8 cellular contexts compared by ENCODE assay signal in the genomic region with DNA sequence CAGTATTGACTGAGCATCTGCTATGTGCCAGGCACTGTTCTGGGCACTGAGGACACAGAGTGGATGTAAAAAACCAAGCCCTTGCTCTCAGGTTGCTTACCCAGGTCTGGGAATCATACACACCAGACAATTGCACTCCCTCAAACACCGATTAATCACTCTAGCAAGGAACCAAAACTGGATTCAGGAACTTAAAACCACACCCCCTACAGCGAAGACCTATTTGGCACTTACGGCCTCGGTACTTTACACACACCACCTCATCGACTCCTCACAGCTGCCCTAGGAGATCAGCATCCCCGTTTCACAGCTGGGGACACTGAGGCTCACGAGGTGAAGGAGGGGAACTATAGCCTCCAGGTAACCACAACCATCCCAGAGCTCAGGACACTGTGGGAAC. TPM values are rescaled to one million over a fixed set of nuclear protein-coding genes. Genes with fewer than 3 reads are reported as not detected.
DNase-seq lines count a peak whose midpoint lies in the region; ATAC-seq, FAIRE-seq and TF ChIP-seq lines count a peak whose summit lies in the region.

No MANE protein-coding gene starts in this region.

- H3K27ac ChIP-seq in heart right ventricle (peak overlapping the region in 1 of 10 donors; percentile 95), K562 (ENCODE audit: extremely low read depth, low read depth, low read length) (no peak overlapping the region), lower lobe of right lung (peak overlapping the region; percentile 89)

- H3K36me3 Mint-ChIP-seq in type B pancreatic cell, result no peaks in the 10 kb centered on the region

- H3K36me3 ChIP-seq in heart right ventricle, result no peaks in the 10 kb centered on the region
- no peaks in the 10 kb centered on the region for H3K36me3 ChIP-seq in K562 (ENCODE audit: control insufficient read depth, insufficient read depth, low read length)
- no peaks in the 10 kb centered on the region for H3K36me3 ChIP-seq in lower lobe of right lung

- CTCF ChIA-PET in K562 (lab: Yijun Ruan, JAX; ENCODE audit: low intra/inter-chr PET ratio), result interaction anchor here (2.2 kb wide), 1 partner anchor 74 kb away, joined by 16 read pairs; no protein-coding TSS in a partner anchor

- no peak for TF ChIP-seq POLR2A in K562 (conservative IDR thresholded peaks at IDR 0.05)

- FAIRE-seq in K562 (lab: Jason Lieb, UNC), result no peak

- no peaks in the 10 kb centered on the region for H3K9me1 ChIP-seq in K562 (ENCODE audit: control insufficient read depth, insufficient read depth, low read length)

- no peak overlapping the region for H3K4me2 ChIP-seq in K562 (ENCODE audit: insufficient read depth, low read length)

- no peak for TF ChIP-seq RAD21 in K562 (CRISPR knock-in tag; conservative IDR thresholded peaks at IDR 0.05 in 1 of 2, IDR thresholded peaks at IDR 0.05 in 1 of 2)

- intact Hi-C loops in heart right ventricle (cut with DNase I) (loop anchor here in 4 of 10 donors (2.0 to 10.0 kb wide), 3 partner anchors 71 to 284 kb away; no protein-coding TSS in a partner anchor), cardiac septum (cut with DNase I) (loop anchor here (5.0 kb wide), 1 partner anchor 356 kb away; no protein-coding TSS in a partner anchor), K562 (cut with micrococcal nuclease) (loop anchor here (5.0 kb wide), 1 partner anchor 71 kb away; no protein-coding TSS in a partner anchor), lower lobe of right lung (cut with DNase I) (no loop called here)

- DNase-seq in heart right ventricle (no peak), cardiac septum (ENCODE audit: low spot score) (no peak), K562 (ENCODE audit: extremely low read depth in 1 of 4, low spot score in 3 of 4) (no peak), lower lobe of right lung (no peak), type B pancreatic cell (ENCODE audit: extremely low spot score, unreplicated experiment) (no peak), T1000 (lab: John Stamatoyannopoulos, UW) (no peak), mesenteric fat pad (ENCODE audit: low spot score) (no peak)

- no peaks in the 10 kb centered on the region for H3K27me3 ChIP-seq in heart right ventricle
- H3K27me3 ChIP-seq in K562 (ENCODE audit: control insufficient read depth in 2 of 2, insufficient read depth in 2 of 2, low read length in 2 of 2), result peaks cover 30 to 41% of the 10 kb centered on the region in 2 experiments
- no peaks in the 10 kb centered on the region for H3K27me3 ChIP-seq in lower lobe of right lung (ENCODE audit: low read depth)

- peak overlapping the region; percentile 98 for H3K4me3 Mint-ChIP-seq in type B pancreatic cell

- no peaks in the 10 kb centered on the region; the same call in 1 of the 2 replicates for H4K20me1 ChIP-seq in K562 (replicated peaks; ENCODE audit: control insufficient read depth, insufficient read depth, low read length)

- H3K27me3 Mint-ChIP-seq in type B pancreatic cell, result peaks cover 19% of the 10 kb centered on the region

- no peak overlapping the region for H2AFZ ChIP-seq in K562 (ENCODE audit: low read depth, low read length)

- H3K9me3 Mint-ChIP-seq in type B pancreatic cell, result no peaks in the 10 kb centered on the region

- H3K27ac Mint-ChIP-seq in type B pancreatic cell, result peak overlapping the region; percentile 94

- TF ChIP-seq CTCF in heart right ventricle (IDR thresholded peaks at IDR 0.05) (no peak), K562 (IDR thresholded peaks at IDR 0.05 in 2 of 3, conservative IDR thresholded peaks at IDR 0.05 in 1 of 3; ENCODE audit: insufficient read depth in 2 of 3, low read depth in 1 of 3, low read length in 3 of 3) (no peak), lower lobe of right lung (IDR thresholded peaks at IDR 0.05) (no peak), type B pancreatic cell (conservative IDR thresholded peaks at IDR 0.05) (no peak)

- peaks cover 11 to 32% (median 30%) of the 10 kb centered on the region in 9 donors for H3K4me1 ChIP-seq in heart right ventricle
- peaks cover 5 to 18% of the 10 kb centered on the region in 2 experiments; a peak in 4 of 5 replicates for H3K4me1 ChIP-seq in K562 (replicated peaks in 1 of 2; ENCODE audit: control insufficient read depth in 2 of 2, insufficient read depth in 2 of 2, low read length in 2 of 2)
- peaks cover 43% of the 10 kb centered on the region for H3K4me1 ChIP-seq in lower lobe of right lung

- no TSS peak for BruUV-seq in K562 (replicated peaks; lab: Mats Ljungman, UMichigan)

- TF ChIP-seq EP300 in K562 (IDR thresholded peaks at IDR 0.05; ENCODE audit: low read length), result no peak

- in situ Hi-C loops in K562 (cut with MboI), result no loop called here

- no peak overlapping the region for H3K9ac ChIP-seq in K562 (ENCODE audit: insufficient read depth in 1 of 2, low read depth in 2 of 2, low read length in 2 of 2)

- no peaks in the 10 kb centered on the region for H3K79me2 ChIP-seq in K562 (ENCODE audit: control insufficient read depth, insufficient read depth, low read length)

- H3K9me3 ChIP-seq in heart right ventricle (no peaks in the 10 kb centered on the region), K562 (replicated peaks; ENCODE audit: control insufficient read depth, insufficient read depth, low read depth, low read length) (no peaks in the 10 kb centered on the region), lower lobe of right lung (no peaks in the 10 kb centered on the region)

- 76 to 77% methylated on average over 7 of the region's 7 CpGs for WGBS in heart right ventricle, 2 donors
- 7% methylated on average over 7 of the region's 7 CpGs for WGBS in K562 (ENCODE audit: insufficient coverage, low coverage, missing lambda C conversion rate)

- no peak for ATAC-seq in heart right ventricle
- ATAC-seq in K562, result no peak
- ATAC-seq in lower lobe of right lung, result no peak
- no peak for ATAC-seq in GM19463 (IDR thresholded peaks at IDR 0.05; ENCODE audit: unreplicated experiment)

- H3K4me1 Mint-ChIP-seq in type B pancreatic cell (ENCODE audit: unreplicated experiment), result peaks cover 50% of the 10 kb centered on the region

- POLR2A ChIA-PET in K562 (lab: Yijun Ruan, JAX), result no interaction called here

- H3K4me3 ChIP-seq in heart right ventricle, result peak overlapping the region in 8 of 10 donors; percentile 63 to 99 (median 92)
- no peak overlapping the region for H3K4me3 ChIP-seq in K562
- peak overlapping the region; percentile 78 for H3K4me3 ChIP-seq in lower lobe of right lung

RNA-seq across cellular contexts. Expression of a gene that starts 1.6 kb away (rescaled TPM):
- total RNA-seq in heart right ventricle (10 to 100 TPM; 18.0 to 28.0 (median 22.0) TPM), cardiac septum (23.3 TPM), K562 (2014; rRNA removed) (6.9 and 10.7 TPM in 2 replicates), K562 (2014; rRNA removed; fragmentation: Illumina TruSeq; extraction: Trizol) (7.2 and 7.8 TPM in 2 replicates), K562 (2015; rRNA removed; fragmentation: Illumina TruSeq; extraction: Trizol) (5.3 and 6.1 TPM in 2 replicates), K562 (2021) (6.0 and 6.6 TPM in 2 replicates), lower lobe of right lung (45.3 TPM), type B pancreatic cell (ENCODE audit: low replicate concordance) (48.7 and 118 TPM in 2 replicates), mesenteric fat pad (31.4 TPM)
- polyA plus RNA-seq in heart right ventricle (10 to 100 TPM; 19.4 to 23.1 TPM), K562 (2011; rRNA removed) (4.7 and 4.9 TPM in 2 replicates), K562 (2014; fragmentation: Illumina TruSeq; extraction: Trizol) (7.8 and 8.3 TPM in 2 replicates), K562 (2014; fragmentation: Nextera tagmentation; extraction: Ambion mirVana) (1 to 10 TPM; 4.4 to 5.0 TPM), K562 (2014; rRNA removed) (5.7 and 6.1 TPM in 2 replicates)
- 2.4 and 3.1 TPM in 2 replicates for total RNA-seq in K562 (2011; cell fraction: chromatin; rRNA removed; ENCODE audit: low replicate concordance)
- 1.8 and 2.0 TPM in 2 replicates for total RNA-seq in K562 (2011; cell fraction: nucleolus; rRNA removed)
- 2.1 and 2.7 TPM in 2 replicates for total RNA-seq in K562 (2011; cell fraction: nucleoplasm; rRNA removed)
- 3.7 and 4.8 TPM in 2 replicates for polyA plus RNA-seq in K562 (2011; cell fraction: cytosol; rRNA removed)
- 0.81 and 1.2 TPM in 2 replicates for polyA plus RNA-seq in K562 (2011; cell fraction: nucleus; rRNA removed)
- 7.0 and 9.7 TPM in 2 replicates for polyA plus RNA-seq in K562 (2012)
- 5.7 and 6.3 TPM in 2 replicates for polyA minus RNA-seq in K562 (2011; rRNA and poly(A)+ RNA removed)
- 6.8 and 13.3 TPM in 2 replicates for polyA minus RNA-seq in K562 (2011; cell fraction: cytosol; rRNA and poly(A)+ RNA removed)
- polyA minus RNA-seq in K562 (2011; cell fraction: nucleus; rRNA and poly(A)+ RNA removed), result 0.67 and 1.00 TPM in 2 replicates

RNA-seq across cellular contexts. Expression of a gene that starts 21.3 kb away (rescaled TPM):
- total RNA-seq in heart right ventricle, result 10 to 100 TPM in 4 of 10 donors, 1 to 10 TPM in 6; 7.0 to 14.1 (median 9.1) TPM
- 10 to 100 TPM in 1 of 2 donors, 1 to 10 TPM in 1; 7.3 to 13.2 TPM for polyA plus RNA-seq in heart right ventricle
- total RNA-seq in cardiac septum, result 9.3 TPM
- 38.1 and 49.8 TPM in 2 replicates for total RNA-seq in K562 (2011; cell fraction: chromatin; rRNA removed; ENCODE audit: low replicate concordance)
- total RNA-seq in K562 (2011; cell fraction: nucleolus; rRNA removed), result 30.0 and 31.9 TPM in 2 replicates
- total RNA-seq in K562 (2011; cell fraction: nucleoplasm; rRNA removed), result 33.7 and 35.5 TPM in 2 replicates
- 19.7 and 27.7 TPM in 2 replicates for total RNA-seq in K562 (2014; rRNA removed)
- total RNA-seq in K562 (2014; rRNA removed; fragmentation: Illumina TruSeq; extraction: Trizol), result 12.0 and 12.8 TPM in 2 replicates
- 19.7 and 22.4 TPM in 2 replicates for total RNA-seq in K562 (2015; rRNA removed; fragmentation: Illumina TruSeq; extraction: Trizol)
- total RNA-seq in K562 (2021), result 18.7 and 20.4 TPM in 2 replicates
- 13.7 and 15.0 TPM in 2 replicates for polyA plus RNA-seq in K562 (2011; rRNA removed)
- polyA plus RNA-seq in K562 (2011; cell fraction: cytosol; rRNA removed), result 10.1 and 10.3 TPM in 2 replicates
- polyA plus RNA-seq in K562 (2011; cell fraction: nucleus; rRNA removed), result 28.9 and 31.1 TPM in 2 replicates
- polyA plus RNA-seq in K562 (2012), result 25.7 and 29.2 TPM in 2 replicates
- polyA plus RNA-seq in K562 (2014; fragmentation: Illumina TruSeq; extraction: Trizol), result 19.4 and 20.2 TPM in 2 replicates
- polyA plus RNA-seq in K562 (2014; fragmentation: Nextera tagmentation; extraction: Ambion mirVana), result 1 to 10 TPM; 3.4 to 4.7 TPM
- polyA plus RNA-seq in K562 (2014; rRNA removed), result 29.6 and 30.4 TPM in 2 replicates
- 8.3 and 10.1 TPM in 2 replicates for polyA minus RNA-seq in K562 (2011; rRNA and poly(A)+ RNA removed)
- polyA minus RNA-seq in K562 (2011; cell fraction: cytosol; rRNA and poly(A)+ RNA removed), result 4.8 and 7.6 TPM in 2 replicates
- 9.8 and 13.4 TPM in 2 replicates for polyA minus RNA-seq in K562 (2011; cell fraction: nucleus; rRNA and poly(A)+ RNA removed)
- 16.8 TPM for total RNA-seq in lower lobe of right lung
- 21.6 TPM in 2 replicates for total RNA-seq in type B pancreatic cell (ENCODE audit: low replicate concordance)
- 8.6 TPM for total RNA-seq in mesenteric fat pad

RNA-seq across cellular contexts. Expression of a gene that starts 45.6 kb away (rescaled TPM):
- 1 to 10 TPM in 2 of 10 donors, under 1 TPM in 6, not detected in 2; 0.16 to 1.0 (median 0.37) TPM for total RNA-seq in heart right ventricle
- polyA plus RNA-seq in heart right ventricle, result under 1 TPM; 0.07 to 0.29 TPM
- 0.46 TPM for total RNA-seq in cardiac septum
- 1.1 TPM in 1 of 2 replicates, not detected in the other for total RNA-seq in K562 (2011; cell fraction: chromatin; rRNA removed; ENCODE audit: low replicate concordance)
- total RNA-seq in K562 (2011; cell fraction: nucleolus; rRNA removed), result 0.39 and 0.50 TPM in 2 replicates
- total RNA-seq in K562 (2011; cell fraction: nucleoplasm; rRNA removed), result not detected in 2 replicates
- not detected in 2 replicates for total RNA-seq in K562 (2014; rRNA removed)
- not detected in 2 replicates for total RNA-seq in K562 (2014; rRNA removed; fragmentation: Illumina TruSeq; extraction: Trizol)
- not detected in 2 replicates for total RNA-seq in K562 (2015; rRNA removed; fragmentation: Illumina TruSeq; extraction: Trizol)
- total RNA-seq in K562 (2021), result not detected in 2 replicates
- 0.13 and 0.47 TPM in 2 replicates for polyA plus RNA-seq in K562 (2011; rRNA removed)
- polyA plus RNA-seq in K562 (2011; cell fraction: cytosol; rRNA removed), result 0.33 and 0.47 TPM in 2 replicates
- polyA plus RNA-seq in K562 (2011; cell fraction: nucleus; rRNA removed), result 0.34 and 0.72 TPM in 2 replicates
- 0.03 TPM in 1 of 2 replicates, not detected in the other for polyA plus RNA-seq in K562 (2012)
- polyA plus RNA-seq in K562 (2014; fragmentation: Illumina TruSeq; extraction: Trizol), result not detected in 2 replicates
- polyA plus RNA-seq in K562 (2014; fragmentation: Nextera tagmentation; extraction: Ambion mirVana), result not detected
- polyA plus RNA-seq in K562 (2014; rRNA removed), result 0.03 TPM in 1 of 2 replicates, not detected in the other
- polyA minus RNA-seq in K562 (2011; rRNA and poly(A)+ RNA removed), result 0.39 TPM in 1 of 2 replicates, not detected in the other
- not detected in 2 replicates for polyA minus RNA-seq in K562 (2011; cell fraction: cytosol; rRNA and poly(A)+ RNA removed)
- 0.40 and 1.7 TPM in 2 replicates for polyA minus RNA-seq in K562 (2011; cell fraction: nucleus; rRNA and poly(A)+ RNA removed)
- 7.7 TPM for total RNA-seq in lower lobe of right lung
- total RNA-seq in type B pancreatic cell (ENCODE audit: low replicate concordance), result 2.1 and 3.1 TPM in 2 replicates
- 3.5 TPM for total RNA-seq in mesenteric fat pad
